In the genomic region with DNA sequence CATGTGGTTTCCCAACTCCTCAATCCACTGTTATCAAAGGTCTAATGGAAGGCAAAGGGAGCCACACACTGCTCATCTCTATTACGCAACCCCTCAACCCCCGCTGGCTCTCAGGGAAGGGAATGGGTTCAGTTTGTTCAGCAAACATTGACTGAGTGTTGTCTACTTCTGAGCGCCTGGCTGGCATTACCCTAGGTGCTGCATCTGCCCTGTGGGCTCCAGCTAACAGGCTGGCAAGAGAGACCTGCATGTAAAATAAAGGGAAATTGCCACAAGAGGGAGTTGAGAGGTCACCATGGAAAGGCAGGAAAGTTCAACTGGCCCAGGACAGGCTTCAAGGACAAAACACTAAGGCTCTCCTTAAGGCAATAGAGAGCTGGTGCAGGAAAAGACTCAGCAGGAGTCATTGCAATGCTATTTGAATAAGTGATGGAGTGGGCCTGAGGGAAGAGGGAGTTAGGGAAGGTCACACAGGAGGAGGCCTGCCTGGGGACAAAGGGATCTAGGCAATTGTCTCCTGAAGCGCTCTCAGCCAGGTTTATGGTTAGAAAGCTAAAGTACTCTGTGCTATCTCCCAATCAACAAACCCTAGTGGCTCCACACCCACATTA, we compare ENCODE assay signal across 8 cellular contexts. TPM values are rescaled to one million over a fixed set of nuclear protein-coding genes. Genes with fewer than 3 reads are reported as not detected.
A peak's percentile ranks its signal among the peaks of the same experiment; 100 is the strongest.
DNase-seq lines count a peak whose midpoint lies in the region; ATAC-seq, FAIRE-seq and TF ChIP-seq lines count a peak whose summit lies in the region.

No MANE protein-coding gene starts in this region.

- H3K4me3 Mint-ChIP-seq in stimulated activated naive B cell treated with anti-CD40 and anti-IgM and Interleukin-4, amounts not matched to agents 10 μg/mL and 1 μg/mL and 100 μg/mL, for 72 hours: no peak overlapping the region

- H3K36me3 Mint-ChIP-seq in stimulated activated naive B cell treated with anti-CD40 and anti-IgM and Interleukin-4, amounts not matched to agents 10 μg/mL and 1 μg/mL and 100 μg/mL, for 72 hours: peaks cover 14 to 15% of the 10 kb centered on the region in 2 donors

- intact Hi-C loops in Right ventricle myocardium superior (cut with DNase I): no loop called here
- intact Hi-C loops in Right ventricle myocardium inferior (cut with DNase I): no loop called here
- intact Hi-C loops in testis (cut with DNase I; ENCODE audit: low total_unique reads): no loop called here

- ATAC-seq in Right ventricle myocardium superior (ENCODE audit: poor library complexity) (peak; percentile 34), Right ventricle myocardium inferior (no peak), esophagus mucosa (peak; percentile 12)
- no peak for ATAC-seq in stimulated activated naive B cell treated with anti-CD40 and anti-IgM and Interleukin-4, amounts not matched to agents 10 μg/mL and 1 μg/mL and 100 μg/mL, for 72 hours (replicated peaks)

- H3K4me3 ChIP-seq in testis: no peak overlapping the region

- no peaks in the 10 kb centered on the region for H3K9me3 ChIP-seq in testis

- H3K27me3 Mint-ChIP-seq in stimulated activated naive B cell treated with anti-CD40 and anti-IgM and Interleukin-4, amounts not matched to agents 10 μg/mL and 1 μg/mL and 100 μg/mL, for 72 hours: no peaks in the 10 kb centered on the region

- H3K4me1 Mint-ChIP-seq in stimulated activated naive B cell treated with anti-CD40 and anti-IgM and Interleukin-4, amounts not matched to agents 10 μg/mL and 1 μg/mL and 100 μg/mL, for 72 hours: peaks cover 5 to 11% of the 10 kb centered on the region in 2 donors

- H3K4me1 ChIP-seq in testis: peaks cover 19% of the 10 kb centered on the region

- H3K9me3 Mint-ChIP-seq in stimulated activated naive B cell treated with anti-CD40 and anti-IgM and Interleukin-4, amounts not matched to agents 10 μg/mL and 1 μg/mL and 100 μg/mL, for 72 hours: no peaks in the 10 kb centered on the region

- TF ChIP-seq POLR2A in testis (IDR thresholded peaks at IDR 0.05) (no peak), GM12892 (IDR thresholded peaks at IDR 0.05; ENCODE audit: low read depth, low read length) (no peak)

- no peak overlapping the region for H3K27ac Mint-ChIP-seq in stimulated activated naive B cell treated with anti-CD40 and anti-IgM and Interleukin-4, amounts not matched to agents 10 μg/mL and 1 μg/mL and 100 μg/mL, for 72 hours

- FAIRE-seq in GM12892 (lab: Jason Lieb, UNC): no peak
- no peak for FAIRE-seq in urothelium cell line (lab: Jason Lieb, UNC)

- TF ChIP-seq CTCF in testis (IDR thresholded peaks at IDR 0.05): peak in 2 of 3 experiments; percentile 13 to 22

- H3K27me3 ChIP-seq in testis: no peaks in the 10 kb centered on the region

- WGBS in testis, 2 donors: 89 to 90% methylated on average over 4 of the region's 4 CpGs

- H3K36me3 ChIP-seq in testis (ENCODE audit: low read depth, missing control alignments): no peaks in the 10 kb centered on the region

- DNase-seq in Right ventricle myocardium superior (no peak), Right ventricle myocardium inferior (ENCODE audit: missing footprints) (no peak), NCI-H774 (lab: John Stamatoyannopoulos, UW) (peak; percentile 84), testis (no peak), GM12892 (ENCODE audit: insufficient read length) (no peak), urothelium cell line (ENCODE audit: low spot score) (no peak)
- no peak for DNase-seq in stimulated activated naive B cell treated with anti-CD40 and anti-IgM and Interleukin-4, amounts not matched to agents 10 μg/mL and 1 μg/mL and 100 μg/mL, for 72 hours

- H3K27ac ChIP-seq in testis: no peak overlapping the region

RNA-seq across cellular contexts. Expression of a gene that starts 5.5 kb away (rescaled TPM):
- 29.4 TPM for total RNA-seq in Right ventricle myocardium superior
- 31.5 TPM for total RNA-seq in Right ventricle myocardium inferior
- 19.6 TPM for total RNA-seq in esophagus mucosa
- 10 to 100 TPM; 19.8 to 27.2 TPM for total RNA-seq in testis
- polyA plus RNA-seq in testis (ENCODE audit: insufficient read depth, low read depth, low replicate concordance): 15.6 TPM
- polyA plus RNA-seq in GM12892 (2012; ENCODE audit: missing spikeins): 13.7 TPM

RNA-seq across cellular contexts. Expression of a gene that starts 5.7 kb away (rescaled TPM):
- total RNA-seq in Right ventricle myocardium superior: 8.2 TPM
- total RNA-seq in Right ventricle myocardium inferior: 10.8 TPM
- total RNA-seq in esophagus mucosa: 17.1 TPM
- 10 to 100 TPM; 73.9 to 93.7 TPM for total RNA-seq in testis
- 34.9 TPM for polyA plus RNA-seq in testis (ENCODE audit: insufficient read depth, low read depth, low replicate concordance)
- 14.2 TPM for polyA plus RNA-seq in GM12892 (2012; ENCODE audit: missing spikeins)

RNA-seq across cellular contexts. Expression of a gene that starts 32.1 kb away (rescaled TPM):
- total RNA-seq in Right ventricle myocardium superior (0.97 TPM), Right ventricle myocardium inferior (0.76 TPM), esophagus mucosa (7.0 TPM), testis (1 to 10 TPM in 1 of 2 donors, under 1 TPM in 1; 0.24 to 1.2 TPM)
- polyA plus RNA-seq in testis (ENCODE audit: insufficient read depth, low read depth, low replicate concordance): 3.7 TPM
- polyA plus RNA-seq in GM12892 (2012; ENCODE audit: missing spikeins): 103 TPM

RNA-seq across cellular contexts. Expression of a gene that starts 57.0 kb away (rescaled TPM):
- total RNA-seq in Right ventricle myocardium superior (15.4 TPM), Right ventricle myocardium inferior (18.2 TPM), esophagus mucosa (168 TPM), testis (10 to 100 TPM; 12.1 to 12.5 TPM)
- polyA plus RNA-seq in testis (ENCODE audit: insufficient read depth, low read depth, low replicate concordance): 13.6 TPM
- polyA plus RNA-seq in GM12892 (2012; ENCODE audit: missing spikeins): 1.9 TPM

Comparison
In these comparisons a context has a peak if more than half of its experiments do, and no peak if none do; other contexts are left out.
1. ATAC-seq: peak in Right ventricle myocardium superior (single experiment) and esophagus mucosa (single experiment); none in Right ventricle myocardium inferior (single experiment) and stimulated activated naive B cell treated with anti-CD40 and anti-IgM and Interleukin-4, amounts not matched to agents 10 μg/mL and 1 μg/mL and 100 μg/mL, for 72 hours (0 of 2).